1 cellular context compared by ENCODE assay signal in genomic region chr5:1381370-1382247, GRCh38.
TF ChIP-seq lines count a peak whose summit lies in the region.

No MANE protein-coding gene starts in this region.

TF ChIP-seq in HepG2, 621 proteins besides CTCF, POLR2A, EP300 and RAD21:
- TF ChIP-seq MNT (IDR thresholded peaks at IDR 0.05): peak; percentile 94
- TF ChIP-seq HDAC6 (IDR thresholded peaks at IDR 0.05; ENCODE audit: low read depth, low read length): no peak
